1 cellular context compared by ENCODE assay signal in the genomic region with DNA sequence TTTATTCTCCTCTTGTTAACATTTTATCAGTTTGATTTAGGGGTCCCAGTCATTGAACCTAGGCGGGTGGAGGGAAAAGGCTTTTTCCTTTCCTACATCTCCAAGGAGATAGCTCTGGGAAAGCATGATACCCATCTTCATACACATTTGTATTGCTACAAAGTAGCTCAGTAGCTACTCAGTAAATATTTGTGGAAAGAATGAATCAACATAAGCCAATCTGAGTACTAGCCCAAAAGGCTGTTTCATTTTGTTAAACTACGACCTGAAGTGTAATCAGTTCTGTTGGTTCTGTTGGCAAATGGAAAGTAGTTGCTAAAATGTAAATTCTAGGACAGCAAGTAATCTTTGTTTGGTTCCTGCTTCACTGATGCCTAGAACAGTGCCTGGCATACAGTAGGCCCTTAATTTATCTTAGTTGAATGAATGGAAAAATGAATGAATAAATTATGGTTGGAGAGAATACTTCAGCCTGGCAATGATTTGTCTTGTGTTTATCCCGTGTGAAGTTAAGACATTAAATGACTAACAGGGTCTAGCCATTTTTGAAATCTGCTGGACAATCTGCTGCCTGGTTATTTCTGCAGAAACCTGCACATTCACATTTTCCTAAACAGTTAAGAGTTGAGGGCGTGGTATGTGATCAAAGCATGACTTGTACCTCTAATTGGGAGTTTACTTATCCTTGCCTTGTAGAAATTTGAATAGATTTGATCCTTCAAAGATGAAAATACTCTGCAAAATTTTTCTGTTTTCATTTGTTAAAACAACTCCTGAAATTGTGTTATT.
TF ChIP-seq lines count a peak whose summit lies in the region.

No MANE protein-coding gene starts in this region.

TF ChIP-seq in HepG2, 621 proteins besides CTCF, POLR2A, EP300 and RAD21:
- TF ChIP-seq RFX1 (IDR thresholded peaks at IDR 0.05), result no peak
- TF ChIP-seq, protein P1, sequence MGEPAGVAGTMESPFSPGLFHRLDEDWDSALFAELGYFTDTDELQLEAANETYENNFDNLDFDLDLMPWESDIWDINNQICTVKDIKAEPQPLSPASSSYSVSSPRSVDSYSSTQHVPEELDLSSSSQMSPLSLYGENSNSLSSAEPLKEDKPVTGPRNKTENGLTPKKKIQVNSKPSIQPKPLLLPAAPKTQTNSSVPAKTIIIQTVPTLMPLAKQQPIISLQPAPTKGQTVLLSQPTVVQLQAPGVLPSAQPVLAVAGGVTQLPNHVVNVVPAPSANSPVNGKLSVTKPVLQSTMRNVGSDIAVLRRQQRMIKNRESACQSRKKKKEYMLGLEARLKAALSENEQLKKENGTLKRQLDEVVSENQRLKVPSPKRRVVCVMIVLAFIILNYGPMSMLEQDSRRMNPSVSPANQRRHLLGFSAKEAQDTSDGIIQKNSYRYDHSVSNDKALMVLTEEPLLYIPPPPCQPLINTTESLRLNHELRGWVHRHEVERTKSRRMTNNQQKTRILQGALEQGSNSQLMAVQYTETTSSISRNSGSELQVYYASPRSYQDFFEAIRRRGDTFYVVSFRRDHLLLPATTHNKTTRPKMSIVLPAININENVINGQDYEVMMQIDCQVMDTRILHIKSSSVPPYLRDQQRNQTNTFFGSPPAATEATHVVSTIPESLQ (CRISPR knock-in tag; conservative IDR thresholded peaks at IDR 0.05), result no peak
- TF ChIP-seq, protein P2, sequence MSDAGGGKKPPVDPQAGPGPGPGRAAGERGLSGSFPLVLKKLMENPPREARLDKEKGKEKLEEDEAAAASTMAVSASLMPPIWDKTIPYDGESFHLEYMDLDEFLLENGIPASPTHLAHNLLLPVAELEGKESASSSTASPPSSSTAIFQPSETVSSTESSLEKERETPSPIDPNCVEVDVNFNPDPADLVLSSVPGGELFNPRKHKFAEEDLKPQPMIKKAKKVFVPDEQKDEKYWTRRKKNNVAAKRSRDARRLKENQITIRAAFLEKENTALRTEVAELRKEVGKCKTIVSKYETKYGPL (CRISPR knock-in tag; IDR thresholded peaks at IDR 0.05), result no peak
TF ChIP-seq in HepG2: peak in this region for 0.
